ENCODE assay signal across 13 cellular contexts in genomic region chr12:65918057-65918456, GRCh38.
DNase-seq lines count a peak whose midpoint lies in the region; ATAC-seq and TF ChIP-seq lines count a peak whose summit lies in the region.
"Had no signal": no experiment of that assay in that cellular context is flagged by ENCODE, and none has a peak within 500 bp of the region (broad histone marks: within the 10 kb centered on the region; RNA-seq: fewer than 3 reads in every experiment).

No MANE protein-coding gene starts in this region.

- H3K27ac ChIP-seq in smooth muscle cell (ENCODE audit: low read depth) (peak overlapping the region; percentile 36), vagina (no peak overlapping the region)
- H3K27ac ChIP-seq: thyroid gland had no signal

- no peaks in the 10 kb centered on the region for H3K9me3 ChIP-seq in smooth muscle cell (replicated peaks; ENCODE audit: low read depth)
- no peaks in the 10 kb centered on the region for H3K9me3 ChIP-seq in vagina
- H3K9me3 ChIP-seq: thyroid gland had no signal

- no peaks in the 10 kb centered on the region for H3K4me1 Mint-ChIP-seq in activated CD8-positive, alpha-beta memory T cell treated with anti-CD3 and anti-CD28 coated beads, Interleukin-2, amount 10 ng/mL, durations not matched to agents 7 days and 5 days
- no peaks in the 10 kb centered on the region for H3K4me1 Mint-ChIP-seq in T-helper 2 cell treated with Interferon-gamma antibody and Interleukin-4, amounts not matched to agents 5 μg/mL and 100 μg/mL, for 36 hours (ENCODE audit: low read depth)

- no peak overlapping the region for H3K4me3 ChIP-seq in smooth muscle cell
- H3K4me3 ChIP-seq in vagina, result no peak overlapping the region
- H3K4me3 ChIP-seq: thyroid gland had no signal

- no peaks in the 10 kb centered on the region for H3K27me3 Mint-ChIP-seq in activated CD8-positive, alpha-beta memory T cell treated with anti-CD3 and anti-CD28 coated beads, Interleukin-2, amount 10 ng/mL, durations not matched to agents 7 days and 5 days
- no peaks in the 10 kb centered on the region for H3K27me3 Mint-ChIP-seq in T-helper 2 cell treated with Interferon-gamma antibody and Interleukin-4, amounts not matched to agents 5 μg/mL and 100 μg/mL, for 36 hours (ENCODE audit: low read depth)

- TF ChIP-seq POLR2A in vagina (IDR thresholded peaks at IDR 0.05), result no peak

- H3K9ac ChIP-seq in smooth muscle cell (ENCODE audit: low read depth), result no peak overlapping the region

- WGBS in smooth muscle cell (ENCODE audit: low lambda C conversion rate), result 91% methylated on average over 3 of the region's 3 CpGs

- H3K27me3 ChIP-seq in smooth muscle cell (ENCODE audit: low read depth) (no peaks in the 10 kb centered on the region), vagina (no peaks in the 10 kb centered on the region)
- H3K27me3 ChIP-seq: thyroid gland had no signal

- no peak overlapping the region for H3K4me3 Mint-ChIP-seq in activated CD8-positive, alpha-beta memory T cell treated with anti-CD3 and anti-CD28 coated beads, Interleukin-2, amount 10 ng/mL, durations not matched to agents 7 days and 5 days
- H3K4me3 Mint-ChIP-seq in T-helper 2 cell treated with Interferon-gamma antibody and Interleukin-4, amounts not matched to agents 5 μg/mL and 100 μg/mL, for 36 hours, result no peak overlapping the region

- H3K4me2 ChIP-seq in smooth muscle cell, result no peak overlapping the region

- H3K4me1 ChIP-seq in smooth muscle cell (ENCODE audit: low read depth) (no peaks in the 10 kb centered on the region), vagina (no peaks in the 10 kb centered on the region)
- H3K4me1 ChIP-seq: thyroid gland had no signal

- peaks cover 71% of the 10 kb centered on the region for H3K79me2 ChIP-seq in smooth muscle cell (ENCODE audit: low read depth)

- intact Hi-C loops in vagina (cut with DNase I), result no loop called here

- H3K27ac Mint-ChIP-seq in activated CD8-positive, alpha-beta memory T cell treated with anti-CD3 and anti-CD28 coated beads, Interleukin-2, amount 10 ng/mL, durations not matched to agents 7 days and 5 days, result no peak overlapping the region
- H3K27ac Mint-ChIP-seq in T-helper 2 cell treated with Interferon-gamma antibody and Interleukin-4, amounts not matched to agents 5 μg/mL and 100 μg/mL, for 36 hours, result no peak overlapping the region

- no peaks in the 10 kb centered on the region for H3K36me3 Mint-ChIP-seq in activated CD8-positive, alpha-beta memory T cell treated with anti-CD3 and anti-CD28 coated beads, Interleukin-2, amount 10 ng/mL, durations not matched to agents 7 days and 5 days
- no peaks in the 10 kb centered on the region for H3K36me3 Mint-ChIP-seq in T-helper 2 cell treated with Interferon-gamma antibody and Interleukin-4, amounts not matched to agents 5 μg/mL and 100 μg/mL, for 36 hours (ENCODE audit: low read depth)

- H3K9me3 Mint-ChIP-seq in activated CD8-positive, alpha-beta memory T cell treated with anti-CD3 and anti-CD28 coated beads, Interleukin-2, amount 10 ng/mL, durations not matched to agents 7 days and 5 days (ENCODE audit: low read depth), result no peaks in the 10 kb centered on the region
- H3K9me3 Mint-ChIP-seq in T-helper 2 cell treated with Interferon-gamma antibody and Interleukin-4, amounts not matched to agents 5 μg/mL and 100 μg/mL, for 36 hours, result no peaks in the 10 kb centered on the region

- DNase-seq in activated CD8-positive, alpha-beta memory T cell treated with anti-CD3 and anti-CD28 coated beads, Interleukin-2, amount 10 ng/mL, durations not matched to agents 7 days and 5 days, result no peak
- no peak for DNase-seq in activated CD8-positive, alpha-beta memory T cell treated with anti-CD3 and anti-CD28 coated beads for 24 hours
- DNase-seq in NOMO-1 treated with DMSO at 0.1 percent for 48 hours (lab: John Stamatoyannopoulos, UW; ENCODE audit: unreplicated experiment) (peak; percentile 83), smooth muscle cell (lab: John Stamatoyannopoulos, UW; ENCODE audit: unreplicated experiment) (no peak), activated gamma-delta T cell (lab: John Stamatoyannopoulos, UW) (no peak), vagina (ENCODE audit: extremely low spot score in 2 of 2) (no peak)
- no peak for DNase-seq in T-helper 2 cell treated with Interferon-gamma antibody and Interleukin-4, amounts not matched to agents 5 μg/mL and 100 μg/mL, for 36 hours (ENCODE audit: low spot score)
- DNase-seq: activated naive CD4-positive, alpha-beta T cell treated with Interleukin-2 at 50 U/mL for 16 hours; DMS79; NCI-H1694; NCI-H82; thyroid gland had no signal

- peaks cover 4% of the 10 kb centered on the region for H3F3A ChIP-seq in smooth muscle cell (ENCODE audit: low read depth)

- peak; percentile 27 for ATAC-seq in activated CD8-positive, alpha-beta memory T cell treated with anti-CD3 and anti-CD28 coated beads, Interleukin-2, amount 10 ng/mL, durations not matched to agents 7 days and 5 days
- peak; percentile 44 for ATAC-seq in HG02870 (IDR thresholded peaks at IDR 0.05; ENCODE audit: unreplicated experiment)

- CTCF ChIA-PET in activated CD8-positive, alpha-beta memory T cell treated with anti-CD3 and anti-CD28 coated beads, Interleukin-2, amount 10 ng/mL, durations not matched to agents 7 days and 5 days (lab: Charles Lee), result no interaction called here

- no peak overlapping the region for H2AFZ ChIP-seq in smooth muscle cell (ENCODE audit: low read depth)

- TF ChIP-seq CTCF in smooth muscle cell (IDR thresholded peaks at IDR 0.05; ENCODE audit: borderline replicate concordance, insufficient read depth, poor library complexity, severe bottlenecking) (no peak), vagina (IDR thresholded peaks at IDR 0.05) (no peak)

- H3K36me3 ChIP-seq in smooth muscle cell (ENCODE audit: low read depth) (peaks cover 7% of the 10 kb centered on the region), vagina (no peaks in the 10 kb centered on the region)
- H3K36me3 ChIP-seq: thyroid gland had no signal

- H4K20me1 ChIP-seq in smooth muscle cell (ENCODE audit: low read depth), result peaks cover 12% of the 10 kb centered on the region
